Comparison of ENCODE assay signal across 8 cellular contexts in the genomic region with DNA sequence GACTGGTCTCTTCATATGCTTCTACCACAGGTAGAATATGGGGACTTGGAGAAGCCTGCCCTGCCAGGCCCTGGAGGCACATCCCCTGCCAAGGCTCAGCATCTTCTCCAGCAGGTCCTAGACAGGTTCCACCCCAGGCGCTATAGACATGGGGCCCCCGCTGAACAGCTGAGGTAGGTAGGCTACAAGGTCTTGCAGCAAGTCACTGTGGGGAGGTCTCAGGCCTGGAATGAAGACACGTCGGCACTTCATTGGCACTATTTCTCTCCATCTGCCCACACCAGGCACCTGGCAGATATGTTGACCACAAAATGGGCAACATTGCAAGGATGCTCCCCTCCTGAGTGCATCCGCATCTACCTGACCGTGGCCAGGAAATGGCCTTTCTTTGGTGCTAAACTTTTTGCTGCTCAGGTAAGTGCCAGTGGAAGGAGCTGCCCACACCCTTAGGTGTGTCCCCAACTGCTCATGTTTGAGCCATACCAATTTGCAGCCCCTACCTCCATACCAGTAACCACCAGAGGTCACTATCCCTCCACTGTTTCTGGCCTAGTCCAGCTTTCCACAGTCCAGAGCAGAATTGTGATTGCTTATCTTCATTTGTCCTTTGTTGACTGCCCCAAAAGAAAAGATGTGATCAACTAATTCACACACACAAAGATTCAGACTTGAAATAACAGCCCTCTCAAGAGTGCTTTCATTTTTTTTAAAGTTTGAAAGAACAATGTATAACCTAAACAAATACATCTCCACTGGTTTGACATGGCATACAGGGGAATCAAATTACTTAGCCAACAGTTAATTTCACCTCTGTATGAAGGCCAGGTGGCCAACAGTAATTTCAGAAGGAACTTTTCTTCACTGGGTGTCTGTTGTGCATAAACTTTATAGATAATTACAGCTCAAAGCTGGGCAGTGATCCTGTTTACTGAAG. TPM values are rescaled to one million over a fixed set of nuclear protein-coding genes. Genes with fewer than 3 reads are reported as not detected.
A peak's percentile ranks its signal among the peaks of the same experiment; 100 is the strongest.
DNase-seq lines count a peak whose midpoint lies in the region; ATAC-seq and TF ChIP-seq lines count a peak whose summit lies in the region.

No MANE protein-coding gene starts in this region.

- H3K9me3 Mint-ChIP-seq in CD4-positive, CD25-positive, alpha-beta regulatory T cell, result no peaks in the 10 kb centered on the region

- H3K4me1 ChIP-seq in CD4-positive, CD25-positive, alpha-beta regulatory T cell (ENCODE audit: control insufficient read depth, insufficient read depth, low read length, poor library complexity, severe bottlenecking), result no peaks in the 10 kb centered on the region
- H3K4me1 ChIP-seq in Loucy (ENCODE audit: insufficient read depth, low read length, poor library complexity, severe bottlenecking) (no peaks in the 10 kb centered on the region), neutrophil (ENCODE audit: control insufficient read depth in 1 of 2, insufficient read depth in 1 of 2, low read depth in 1 of 2, low read length in 1 of 2) (no peaks in the 10 kb centered on the region)

- peak; percentile 23 to 46 (median 38) for DNase-seq in CD4-positive, CD25-positive, alpha-beta regulatory T cell
- DNase-seq in WERI-Rb-1, result peak; percentile 51
- DNase-seq in fibroblast of pulmonary artery (ENCODE audit: low read depth), result peak; percentile 67
- DNase-seq in activated CD4-positive, CD25-positive, alpha-beta regulatory T cell treated with anti-CD3 and anti-CD28 coated beads, Interleukin-2, amount 50 U/mL, for 72 hours, result no peak

- H3K27ac ChIP-seq in CD4-positive, CD25-positive, alpha-beta regulatory T cell (ENCODE audit: insufficient read depth, low read length, poor library complexity, severe bottlenecking), result no peak overlapping the region
- no peak overlapping the region for H3K27ac ChIP-seq in WERI-Rb-1
- H3K27ac ChIP-seq in neutrophil, result no peak overlapping the region

- peaks cover 6% of the 10 kb centered on the region for H3K36me3 Mint-ChIP-seq in CD4-positive, CD25-positive, alpha-beta regulatory T cell

- peak overlapping the region in 2 of 3 donors; percentile 0 to 52 for H3K27ac Mint-ChIP-seq in CD4-positive, CD25-positive, alpha-beta regulatory T cell

- H4K20me1 ChIP-seq in Loucy (ENCODE audit: insufficient read depth, low read length, poor library complexity, severe bottlenecking), result no peaks in the 10 kb centered on the region

- ATAC-seq in CD4-positive, CD25-positive, alpha-beta regulatory T cell (ENCODE audit: low read depth in 2 of 2), result peak; percentile 39 to 59
- no peak for ATAC-seq in GM21360 (IDR thresholded peaks at IDR 0.05; ENCODE audit: unreplicated experiment)

- no peaks in the 10 kb centered on the region for H3K9me2 ChIP-seq in Loucy (replicated peaks; ENCODE audit: low read depth, low read length)

- H3K4me3 ChIP-seq in CD4-positive, CD25-positive, alpha-beta regulatory T cell (ENCODE audit: low read depth, low read length), result no peak overlapping the region
- no peak overlapping the region for H3K4me3 ChIP-seq in Loucy (ENCODE audit: low read length, poor library complexity, severe bottlenecking)
- no peak overlapping the region for H3K4me3 ChIP-seq in WERI-Rb-1 (ENCODE audit: low read depth, low read length)
- H3K4me3 ChIP-seq in fibroblast of pulmonary artery (replicated peaks; ENCODE audit: low read depth, low read length), result no peak overlapping the region
- no peak overlapping the region for H3K4me3 ChIP-seq in neutrophil (ENCODE audit: low read depth in 1 of 2, low read length in 1 of 2)

- no peak overlapping the region for H3K4me3 Mint-ChIP-seq in CD4-positive, CD25-positive, alpha-beta regulatory T cell

- H3F3A ChIP-seq in Loucy (ENCODE audit: low read depth), result no peaks in the 10 kb centered on the region

- H3K36me3 ChIP-seq in CD4-positive, CD25-positive, alpha-beta regulatory T cell (ENCODE audit: control insufficient read depth, insufficient read depth, low read length), result peaks cover 11% of the 10 kb centered on the region
- H3K36me3 ChIP-seq in Loucy (ENCODE audit: insufficient read depth, low read length) (peaks cover 2% of the 10 kb centered on the region; the same call in 1 of the 2 replicates), WERI-Rb-1 (no peaks in the 10 kb centered on the region), neutrophil (peaks cover 11% of the 10 kb centered on the region)

- no peaks in the 10 kb centered on the region for H3K9me3 ChIP-seq in CD4-positive, CD25-positive, alpha-beta regulatory T cell (ENCODE audit: control insufficient read depth in 2 of 2, low read length in 2 of 2)
- no peaks in the 10 kb centered on the region for H3K9me3 ChIP-seq in Loucy (ENCODE audit: insufficient read depth, low read depth, low read length)
- H3K9me3 ChIP-seq in WERI-Rb-1 (ENCODE audit: severe bottlenecking), result no peaks in the 10 kb centered on the region
- H3K9me3 ChIP-seq in neutrophil, result no peaks in the 10 kb centered on the region

- H3K9ac ChIP-seq in Loucy (ENCODE audit: low read depth, low read length, poor library complexity, severe bottlenecking), result no peak overlapping the region

- H3K4me1 Mint-ChIP-seq in CD4-positive, CD25-positive, alpha-beta regulatory T cell, result no peaks in the 10 kb centered on the region

- no peak overlapping the region for H2AFZ ChIP-seq in Loucy (ENCODE audit: low read length)

- H3K4me2 ChIP-seq in Loucy (ENCODE audit: low read depth, low read length, poor library complexity, severe bottlenecking), result no peak overlapping the region

- H3K27me3 Mint-ChIP-seq in CD4-positive, CD25-positive, alpha-beta regulatory T cell, result no peaks in the 10 kb centered on the region

- TF ChIP-seq CTCF in GM12874 (IDR thresholded peaks at IDR 0.05; ENCODE audit: insufficient read depth, low read depth, low read length), result peak; percentile 71
- peak; percentile 85 for TF ChIP-seq CTCF in Loucy (conservative IDR thresholded peaks at IDR 0.05; ENCODE audit: low read length)
- peak; percentile 86 for TF ChIP-seq CTCF in WERI-Rb-1 (IDR thresholded peaks at IDR 0.05; ENCODE audit: low read depth, low read length)
- peak; percentile 87 for TF ChIP-seq CTCF in fibroblast of pulmonary artery (IDR thresholded peaks at IDR 0.05; ENCODE audit: low read length, missing control alignments)
- TF ChIP-seq CTCF in neutrophil (IDR thresholded peaks at IDR 0.05), result peak; percentile 27

- H3K27me3 ChIP-seq in CD4-positive, CD25-positive, alpha-beta regulatory T cell (ENCODE audit: control insufficient read depth, insufficient read depth, low read length), result no peaks in the 10 kb centered on the region
- H3K27me3 ChIP-seq in Loucy (ENCODE audit: insufficient read depth, low read length, poor library complexity, severe bottlenecking) (no peaks in the 10 kb centered on the region), WERI-Rb-1 (ENCODE audit: insufficient read depth, low read depth, severe bottlenecking) (no peaks in the 10 kb centered on the region), neutrophil (no peaks in the 10 kb centered on the region)

- H3K79me2 ChIP-seq in Loucy (ENCODE audit: insufficient read depth, low read length), result no peaks in the 10 kb centered on the region

RNA-seq across cellular contexts. Expression of gene PIGH, which starts 16.1 kb away (rescaled TPM):
- 35.6 TPM for total RNA-seq in CD4-positive, CD25-positive, alpha-beta regulatory T cell
- polyA plus RNA-seq in CD4-positive, CD25-positive, alpha-beta regulatory T cell, result 10 to 100 TPM; 34.8 to 46.2 (median 38.4) TPM

RNA-seq across cellular contexts. Expression of gene ARG2, which starts 35.7 kb away (rescaled TPM):
- total RNA-seq in CD4-positive, CD25-positive, alpha-beta regulatory T cell, result 4.3 TPM
- 1 to 10 TPM in 2 of 4 donors, under 1 TPM in 2; 0.96 to 1.9 (median 1.0) TPM for polyA plus RNA-seq in CD4-positive, CD25-positive, alpha-beta regulatory T cell

RNA-seq across cellular contexts. Expression of gene PLEKHH1, which starts 50.9 kb away (rescaled TPM):
- total RNA-seq in CD4-positive, CD25-positive, alpha-beta regulatory T cell, result 0.15 TPM
- polyA plus RNA-seq in CD4-positive, CD25-positive, alpha-beta regulatory T cell, result under 1 TPM in 2 of 4 donors, not detected in 2; 0.05 to 0.24 TPM

Comparison
In these comparisons a context has a peak if more than half of its experiments do, and no peak if none do; other contexts are left out.
1. CTCF ChIP-seq: peak in every context shown above with its lines; median percentile 87 in fibroblast of pulmonary artery; 86 in WERI-Rb-1; 85 in Loucy; 71 in GM12874; 27 in neutrophil.